ENCODE assay signal across 11 cellular contexts in the genomic region with DNA sequence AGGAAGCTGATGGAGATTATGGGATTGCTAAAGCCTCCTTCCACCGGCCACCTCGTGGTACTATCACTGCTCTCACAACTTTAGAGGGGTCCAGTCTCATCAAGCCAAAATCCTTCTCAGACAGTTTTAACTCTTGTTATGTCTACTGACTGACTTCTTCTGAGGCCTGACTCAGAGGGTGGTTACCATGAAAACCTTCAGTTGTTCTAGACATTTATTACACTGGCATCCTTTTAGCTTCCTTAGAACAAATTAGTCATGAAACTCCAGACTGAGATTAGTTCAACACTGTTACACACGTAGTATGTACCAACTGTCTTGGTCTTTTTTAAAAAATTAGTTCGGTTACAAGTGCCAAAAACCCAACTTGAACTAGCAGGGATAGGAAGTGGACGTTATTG. TPM values are rescaled to one million over a fixed set of nuclear protein-coding genes. Genes with fewer than 3 reads are reported as not detected.
DNase-seq lines count a peak whose midpoint lies in the region; ATAC-seq and TF ChIP-seq lines count a peak whose summit lies in the region.
"Had no signal": no experiment of that assay in that cellular context is flagged by ENCODE, and none has a peak within 500 bp of the region (broad histone marks: within the 10 kb centered on the region; RNA-seq: fewer than 3 reads in every experiment).

No MANE protein-coding gene starts in this region.

- no peaks in the 10 kb centered on the region for H3K27me3 ChIP-seq in stomach
- H3K27me3 ChIP-seq: SJCRH30 had no signal

- H3K27me3 Mint-ChIP-seq in activated CD4-positive, alpha-beta T cell treated with anti-CD3 and anti-CD28 coated beads for 36 hours = no peaks in the 10 kb centered on the region
- H3K27me3 Mint-ChIP-seq in activated CD8-positive, alpha-beta T cell treated with anti-CD3 and anti-CD28 coated beads, Interleukin-2, amount 10 ng/mL, durations not matched to agents 7 days and 5 days (ENCODE audit: low read depth) = no peaks in the 10 kb centered on the region

- H3K36me3 ChIP-seq in stomach = no peaks in the 10 kb centered on the region
- H3K36me3 ChIP-seq: SJCRH30 had no signal

- peak overlapping the region; percentile 29 for H3K4me3 Mint-ChIP-seq in activated CD4-positive, alpha-beta T cell treated with anti-CD3 and anti-CD28 coated beads for 36 hours
- H3K4me3 Mint-ChIP-seq in activated CD8-positive, alpha-beta T cell treated with anti-CD3 and anti-CD28 coated beads, Interleukin-2, amount 10 ng/mL, durations not matched to agents 7 days and 5 days = no peak overlapping the region

- peak overlapping the region in 4 of 5 donors; percentile 59 to 81 (median 72) for H3K27ac ChIP-seq in stomach
- H3K27ac ChIP-seq: SJCRH30 had no signal

- peak overlapping the region; percentile 94 for H3K27ac Mint-ChIP-seq in activated CD4-positive, alpha-beta T cell treated with anti-CD3 and anti-CD28 coated beads for 36 hours
- no peak overlapping the region for H3K27ac Mint-ChIP-seq in activated CD8-positive, alpha-beta T cell treated with anti-CD3 and anti-CD28 coated beads, Interleukin-2, amount 10 ng/mL, durations not matched to agents 7 days and 5 days

- no peak for TF ChIP-seq EP300 in stomach (IDR thresholded peaks at IDR 0.05)

- intact Hi-C loops in activated CD4-positive, alpha-beta T cell treated with anti-CD3 and anti-CD28 coated beads for 36 hours (cut with DNase I, micrococcal nuclease) = loop anchor here (1.0 kb wide), 1 partner anchor 12 kb away; no protein-coding TSS in a partner anchor
- intact Hi-C loops in stomach (cut with DNase I; ENCODE audit: low total_unique reads) = no loop called here

- ATAC-seq in activated CD4-positive, alpha-beta T cell treated with anti-CD3 and anti-CD28 coated beads for 36 hours = peak; percentile 93
- peak; percentile 36 for ATAC-seq in activated CD8-positive, alpha-beta T cell treated with anti-CD3 and anti-CD28 coated beads, Interleukin-2, amount 10 ng/mL, durations not matched to agents 7 days and 5 days
- ATAC-seq in GM19351 (IDR thresholded peaks at IDR 0.05; ENCODE audit: unreplicated experiment) = no peak
- ATAC-seq in HG02763 (IDR thresholded peaks at IDR 0.05; ENCODE audit: unreplicated experiment) = no peak

- no peak overlapping the region for H3K4me3 ChIP-seq in foreskin fibroblast (ENCODE audit: low read depth in 1 of 2, low read length in 2 of 2)
- no peak overlapping the region for H3K4me3 ChIP-seq in stomach
- H3K4me3 ChIP-seq: SJCRH30 had no signal

- no peaks in the 10 kb centered on the region for H3K9me3 Mint-ChIP-seq in activated CD4-positive, alpha-beta T cell treated with anti-CD3 and anti-CD28 coated beads for 36 hours (ENCODE audit: low read depth)
- H3K9me3 Mint-ChIP-seq in activated CD8-positive, alpha-beta T cell treated with anti-CD3 and anti-CD28 coated beads, Interleukin-2, amount 10 ng/mL, durations not matched to agents 7 days and 5 days (ENCODE audit: insufficient read depth) = no peaks in the 10 kb centered on the region

- H3K36me3 Mint-ChIP-seq in activated CD4-positive, alpha-beta T cell treated with anti-CD3 and anti-CD28 coated beads for 36 hours (ENCODE audit: low read depth) = no peaks in the 10 kb centered on the region
- no peaks in the 10 kb centered on the region for H3K36me3 Mint-ChIP-seq in activated CD8-positive, alpha-beta T cell treated with anti-CD3 and anti-CD28 coated beads, Interleukin-2, amount 10 ng/mL, durations not matched to agents 7 days and 5 days (ENCODE audit: low read depth)

- POLR2A ChIA-PET in activated CD4-positive, alpha-beta T cell treated with anti-CD3 and anti-CD28 coated beads for 36 hours (lab: Charles Lee) = interaction anchor here (0.8 to 1.8 kb wide), 5 partner anchors 9 to 176 kb away, joined by 3 to 6 read pairs (median 4); no protein-coding TSS in a partner anchor
- POLR2A ChIA-PET in activated CD8-positive, alpha-beta T cell treated with anti-CD3 and anti-CD28 coated beads, Interleukin-2, amount 10 ng/mL, durations not matched to agents 7 days and 5 days (lab: Charles Lee) = interaction anchor here (0.9 to 1.2 kb wide), 2 partner anchors 18 to 73 kb away, joined by 4 to 5 read pairs; a partner anchor contains a TSS

- peaks cover 27% of the 10 kb centered on the region for H3K4me1 Mint-ChIP-seq in activated CD4-positive, alpha-beta T cell treated with anti-CD3 and anti-CD28 coated beads for 36 hours
- peaks cover 16% of the 10 kb centered on the region for H3K4me1 Mint-ChIP-seq in activated CD8-positive, alpha-beta T cell treated with anti-CD3 and anti-CD28 coated beads, Interleukin-2, amount 10 ng/mL, durations not matched to agents 7 days and 5 days (ENCODE audit: low read depth)

- WGBS in stomach, 5 donors = 56 to 63% (median 58%) methylated on average over 5 of the region's 5 CpGs

- DNase-seq in activated CD4-positive, alpha-beta T cell treated with anti-CD3 and anti-CD28 coated beads for 36 hours = peak; percentile 31
- DNase-seq in activated CD4-positive, alpha-beta T cell treated with anti-CD3 and anti-CD28 coated beads for 1 hour = no peak
- DNase-seq in activated CD8-positive, alpha-beta T cell treated with anti-CD3 and anti-CD28 coated beads, Interleukin-2, amount 10 ng/mL, durations not matched to agents 7 days and 5 days = no peak
- DNase-seq in foreskin fibroblast (peak; percentile 84 to 87), stomach (no peak), DMS 273 treated with DMSO at 0.1 percent for 48 hours (lab: John Stamatoyannopoulos, UW) (no peak)
- DNase-seq: erythroblast, retina, SJCRH30 had no signal

- CTCF ChIA-PET in activated CD4-positive, alpha-beta T cell treated with anti-CD3 and anti-CD28 coated beads for 36 hours (lab: Charles Lee) = interaction anchor here (0.6 to 4.1 kb wide), 8 partner anchors 9 to 634 kb away, joined by 3 to 21 read pairs (median 5); a partner anchor contains a TSS
- CTCF ChIA-PET in activated CD8-positive, alpha-beta T cell treated with anti-CD3 and anti-CD28 coated beads, Interleukin-2, amount 10 ng/mL, durations not matched to agents 7 days and 5 days (lab: Charles Lee) = interaction anchor here (1.3 to 2.3 kb wide), 3 partner anchors 10 to 37 kb away, joined by 3 to 12 read pairs (median 10); no protein-coding TSS in a partner anchor

- peaks cover 9 to 45% (median 33%) of the 10 kb centered on the region in 4 donors for H3K4me1 ChIP-seq in stomach

- TF ChIP-seq CTCF in foreskin fibroblast (IDR thresholded peaks at IDR 0.05; ENCODE audit: low read depth, low read length) = no peak
- TF ChIP-seq CTCF in stomach (IDR thresholded peaks at IDR 0.05) = no peak

- TF ChIP-seq POLR2A in stomach (IDR thresholded peaks at IDR 0.05) = no peak

- H3K9me3 ChIP-seq in stomach = no peaks in the 10 kb centered on the region
- H3K9me3 ChIP-seq: SJCRH30 had no signal

RNA-seq across cellular contexts. Expression of a gene that starts 7.5 kb away (rescaled TPM):
- 10 to 100 TPM in 1 of 2 experiments, 1 to 10 TPM in 1; 10.0 to 14.0 TPM for total RNA-seq in activated CD4-positive, alpha-beta T cell treated with anti-CD3 and anti-CD28 coated beads for 36 hours
- total RNA-seq in activated CD8-positive, alpha-beta T cell treated with anti-CD3 and anti-CD28 coated beads, Interleukin-2, amount 10 ng/mL, durations not matched to agents 7 days and 5 days = 1 to 10 TPM; 3.1 to 5.1 TPM
- total RNA-seq in stomach = 100 to 1,000 TPM in 1 of 5 donors, 10 to 100 TPM in 4; 19.1 to 128 (median 60.4) TPM
- 10 to 100 TPM in 2 of 3 donors, 1 to 10 TPM in 1; 6.2 to 15.6 (median 11.3) TPM for polyA plus RNA-seq in stomach

RNA-seq across cellular contexts. Expression of a gene that starts 25.9 kb away (rescaled TPM):
- total RNA-seq in activated CD4-positive, alpha-beta T cell treated with anti-CD3 and anti-CD28 coated beads for 36 hours = not detected
- total RNA-seq in activated CD8-positive, alpha-beta T cell treated with anti-CD3 and anti-CD28 coated beads, Interleukin-2, amount 10 ng/mL, durations not matched to agents 7 days and 5 days = not detected
- total RNA-seq in stomach = 10 to 100 TPM in 2 of 5 donors, 1 to 10 TPM in 2, not detected in 1; 3.9 to 18.7 (median 12.5) TPM
- 10 to 100 TPM; 28.0 to 43.4 (median 35.0) TPM for polyA plus RNA-seq in stomach

RNA-seq across cellular contexts. Expression of a gene that starts 32.1 kb away (rescaled TPM):
- total RNA-seq in activated CD4-positive, alpha-beta T cell treated with anti-CD3 and anti-CD28 coated beads for 36 hours = not detected
- not detected for total RNA-seq in activated CD8-positive, alpha-beta T cell treated with anti-CD3 and anti-CD28 coated beads, Interleukin-2, amount 10 ng/mL, durations not matched to agents 7 days and 5 days
- total RNA-seq in stomach = under 1 TPM in 1 of 5 donors, not detected in 4; 0.37 TPM
- 1 to 10 TPM; 2.0 to 5.1 (median 4.0) TPM for polyA plus RNA-seq in stomach

RNA-seq across cellular contexts. Expression of a gene that starts 33.1 kb away (rescaled TPM):
- not detected for total RNA-seq in activated CD4-positive, alpha-beta T cell treated with anti-CD3 and anti-CD28 coated beads for 36 hours
- not detected for total RNA-seq in activated CD8-positive, alpha-beta T cell treated with anti-CD3 and anti-CD28 coated beads, Interleukin-2, amount 10 ng/mL, durations not matched to agents 7 days and 5 days
- 100 to 1,000 TPM in 2 of 5 donors, 10 to 100 TPM in 3; 28.4 to 207 (median 47.3) TPM for total RNA-seq in stomach
- polyA plus RNA-seq in stomach = 100 to 1,000 TPM in 1 of 3 donors, 10 to 100 TPM in 2; 75.6 to 122 (median 85.7) TPM

Comparison
In these comparisons a context has a peak if more than half of its experiments do, and no peak if none do; other contexts are left out.
1. DNase-seq: peak in activated CD4-positive, alpha-beta T cell treated with anti-CD3 and anti-CD28 coated beads for 36 hours (single experiment) and foreskin fibroblast (2 of 2); none in activated CD4-positive, alpha-beta T cell treated with anti-CD3 and anti-CD28 coated beads for 1 hour (single experiment), activated CD8-positive, alpha-beta T cell treated with anti-CD3 and anti-CD28 coated beads, Interleukin-2, amount 10 ng/mL, durations not matched to agents 7 days and 5 days (single experiment), stomach (single experiment) and DMS 273 treated with DMSO at 0.1 percent for 48 hours (single experiment).
2. ATAC-seq: peak in activated CD4-positive, alpha-beta T cell treated with anti-CD3 and anti-CD28 coated beads for 36 hours (single experiment) and activated CD8-positive, alpha-beta T cell treated with anti-CD3 and anti-CD28 coated beads, Interleukin-2, amount 10 ng/mL, durations not matched to agents 7 days and 5 days (single experiment); none in GM19351 (single experiment) and HG02763 (single experiment).